8 cellular contexts compared by ENCODE assay signal in genomic region chr4:473575-474457, GRCh38. TPM values are rescaled to one million over a fixed set of nuclear protein-coding genes. Genes with fewer than 3 reads are reported as not detected.
DNase-seq lines count a peak whose midpoint lies in the region; TF ChIP-seq lines count a peak whose summit lies in the region.

No MANE protein-coding gene starts in this region.

- TF ChIP-seq POLR2A in suprapubic skin (IDR thresholded peaks at IDR 0.05), result peak in 1 of 2 donors; percentile 78

- under 1% methylated on average over 26 of the region's 55 CpGs for WGBS in suprapubic skin

- no peak for TF ChIP-seq CTCF in suprapubic skin (IDR thresholded peaks at IDR 0.05)

- TF ChIP-seq EP300 in suprapubic skin (IDR thresholded peaks at IDR 0.05), result no peak

- H3K27ac ChIP-seq in suprapubic skin, result peak overlapping the region; percentile 93

- DNase-seq in G401 (ENCODE audit: low spot score) (peak; percentile 99), HAP-1 (ENCODE audit: low spot score in 2 of 2) (peak; percentile 95 to 98), MG63 (peak; percentile 93), SK-N-DZ (ENCODE audit: low spot score) (peak; percentile 99), glomerular endothelial cell (ENCODE audit: extremely low read depth, low read depth, low spot score) (peak; percentile 99), nucleus accumbens (lab: John Stamatoyannopoulos, UW) (peak; percentile 75 to 98 (median 94)), suprapubic skin (ENCODE audit: low spot score in 2 of 2) (peak; percentile 97 to 99)
- DNase-seq in activated naive CD4-positive, alpha-beta T cell treated with anti-CD3 and anti-CD28 coated beads, Interleukin-2, amount 50 U/mL, for 16 hours, result peak; percentile 91

- peaks cover 29% of the 10 kb centered on the region for H3K9me3 ChIP-seq in HAP-1
- peaks cover 22% of the 10 kb centered on the region for H3K9me3 ChIP-seq in MG63
- peaks cover 2% of the 10 kb centered on the region for H3K9me3 ChIP-seq in suprapubic skin

- H3K4me1 ChIP-seq in HAP-1 (peaks cover 11% of the 10 kb centered on the region), suprapubic skin (peaks cover 13% of the 10 kb centered on the region)

- in situ Hi-C loops in G401 (cut with HindIII; ENCODE audit: low sequenced_read_pairs) (no loop called here), HAP-1 (cut with MboI; ENCODE audit: low sequenced_read_pairs) (no loop called here)

- peak overlapping the region; percentile 88 for H3K4me3 ChIP-seq in HAP-1
- peak overlapping the region; percentile 83 for H3K4me3 ChIP-seq in MG63
- peak overlapping the region; percentile 91 for H3K4me3 ChIP-seq in suprapubic skin

- peaks cover 43% of the 10 kb centered on the region for H3K36me3 ChIP-seq in HAP-1 (replicated peaks)
- peaks cover 42% of the 10 kb centered on the region for H3K36me3 ChIP-seq in MG63
- H3K36me3 ChIP-seq in suprapubic skin, result peaks cover 32% of the 10 kb centered on the region

- H3K27me3 ChIP-seq in HAP-1 (ENCODE audit: low read depth) (no peaks in the 10 kb centered on the region), MG63 (no peaks in the 10 kb centered on the region), suprapubic skin (no peaks in the 10 kb centered on the region)

RNA-seq across cellular contexts. Expression of gene ZNF721, which starts 25.1 kb away (rescaled TPM):
- 14.1 and 14.9 TPM in 2 replicates for total RNA-seq in G401 (2014; rRNA removed; shearing (Covaris generic))
- total RNA-seq in MG63 (2014; rRNA removed; shearing (Covaris generic); ENCODE audit: low replicate concordance), result 1.6 and 4.8 TPM in 2 replicates
- 6.8 and 10.0 TPM in 2 replicates for polyA plus RNA-seq in SK-N-DZ (2014; cell fraction: cytosol; rRNA removed)
- polyA plus RNA-seq in SK-N-DZ (2014; cell fraction: nucleus; rRNA removed), result 11.8 and 13.2 TPM in 2 replicates
- total RNA-seq in glomerular endothelial cell (10.7 TPM in 2 replicates), suprapubic skin (10 to 100 TPM; 25.8 to 57.0 (median 41.5) TPM)

RNA-seq across cellular contexts. Expression of gene PIGG, which starts 25.2 kb away (rescaled TPM):
- total RNA-seq in G401 (2014; rRNA removed; shearing (Covaris generic)), result 32.4 and 38.7 TPM in 2 replicates
- total RNA-seq in MG63 (2014; rRNA removed; shearing (Covaris generic); ENCODE audit: low replicate concordance), result 13.2 and 25.4 TPM in 2 replicates
- polyA plus RNA-seq in SK-N-DZ (2014; cell fraction: cytosol; rRNA removed), result 11.3 and 20.3 TPM in 2 replicates
- polyA plus RNA-seq in SK-N-DZ (2014; cell fraction: nucleus; rRNA removed), result 65.1 and 113 TPM in 2 replicates
- total RNA-seq in glomerular endothelial cell (62.4 and 63.8 TPM in 2 replicates), suprapubic skin (100 to 1,000 TPM in 1 of 4 donors, 10 to 100 TPM in 3; 44.8 to 148 (median 59.2) TPM)

Comparison
In these comparisons a context has a peak if more than half of its experiments do, and no peak if none do; other contexts are left out.
1. Peak in every context shown above with its lines: DNase-seq, H3K4me3 ChIP-seq and H3K27ac ChIP-seq.